Comparison of ENCODE assay signal across 12 cellular contexts in genomic region chr10:191703-192518, GRCh38. TPM values are rescaled to one million over a fixed set of nuclear protein-coding genes. Genes with fewer than 3 reads are reported as not detected.
DNase-seq lines count a peak whose midpoint lies in the region; ATAC-seq and TF ChIP-seq lines count a peak whose summit lies in the region.
"Had no signal": no experiment of that assay in that cellular context is flagged by ENCODE, and none has a peak within 500 bp of the region (broad histone marks: within the 10 kb centered on the region; RNA-seq: fewer than 3 reads in every experiment).

No MANE protein-coding gene starts in this region.

- intact Hi-C loops in body of pancreas (cut with DNase I) (no loop called here), left lung (cut with DNase I) (no loop called here)

- peak; percentile 78 for ATAC-seq in body of pancreas
- ATAC-seq in left lung, result peak; percentile 59
- no peak for ATAC-seq in HG03571 (IDR thresholded peaks at IDR 0.05; ENCODE audit: unreplicated experiment)
- ATAC-seq in GM21717 (IDR thresholded peaks at IDR 0.05; ENCODE audit: unreplicated experiment), result no peak

- 31 to 33% methylated on average over 9 of the region's 9 CpGs for WGBS in body of pancreas, 2 donors

- TF ChIP-seq CTCF in body of pancreas (IDR thresholded peaks at IDR 0.05) (no peak), left lung (IDR thresholded peaks at IDR 0.05) (no peak)

- H3K9me3 ChIP-seq in body of pancreas (no peaks in the 10 kb centered on the region), left lung (no peaks in the 10 kb centered on the region)
- H3K9me3 ChIP-seq: thoracic aorta had no signal

- TF ChIP-seq POLR2A in body of pancreas (IDR thresholded peaks at IDR 0.05), result no peak

- no peaks in the 10 kb centered on the region for H3K27me3 ChIP-seq in body of pancreas
- no peaks in the 10 kb centered on the region for H3K27me3 ChIP-seq in left lung

- H3K36me3 ChIP-seq in body of pancreas (replicated peaks in 1 of 2; ENCODE audit: insufficient read depth in 1 of 2, low read depth in 2 of 2) (no peaks in the 10 kb centered on the region), left lung (no peaks in the 10 kb centered on the region)
- H3K36me3 ChIP-seq: thoracic aorta had no signal

- H3K4me1 ChIP-seq in body of pancreas (peaks cover 10% of the 10 kb centered on the region), left lung (peaks cover 0 to 14% of the 10 kb centered on the region in 2 donors)

- H3K4me3 ChIP-seq in body of pancreas (no peak overlapping the region), left lung (no peak overlapping the region)
- H3K4me3 ChIP-seq: thoracic aorta had no signal

- H3K27ac ChIP-seq in body of pancreas, result no peak overlapping the region
- H3K27ac ChIP-seq in left lung, result no peak overlapping the region
- H3K27ac ChIP-seq: thoracic aorta had no signal

- peak; percentile 60 for DNase-seq in EH (ENCODE audit: low read depth)
- peak; percentile 58 for DNase-seq in LHCN-M2 (ENCODE audit: low read depth)
- peak; percentile 16 to 42 (median 22) for DNase-seq in body of pancreas
- DNase-seq in left lung, result no peak
- no peak for DNase-seq in NCI-H1417 (lab: John Stamatoyannopoulos, UW)
- no peak for DNase-seq in Kasumi-1 (lab: John Stamatoyannopoulos, UW)
- DNase-seq: CD4-positive, alpha-beta memory T cell; NCI-H1092 treated with DMSO at 0.1 percent for 48 hours; NCI-H82 had no signal

RNA-seq across cellular contexts. Expression of gene ZMYND11, which starts 56.7 kb away (rescaled TPM):
- 59.8 and 64.1 TPM in 2 replicates for total RNA-seq in LHCN-M2 (2014; rRNA removed)
- 30.5 TPM for polyA plus RNA-seq in LHCN-M2 (2012)
- 10 to 100 TPM; 37.6 to 43.8 TPM for total RNA-seq in body of pancreas
- total RNA-seq in left lung, result 10 to 100 TPM; 58.9 to 60.5 TPM

Comparison
In these comparisons a context has a peak if more than half of its experiments do, and no peak if none do; other contexts are left out.
1. DNase-seq: peak in EH (single experiment), LHCN-M2 (single experiment) and body of pancreas (4 of 4); none in left lung (0 of 2), NCI-H1417 (0 of 3) and Kasumi-1 (0 of 2).
2. ATAC-seq: peak in body of pancreas (single experiment) and left lung (single experiment); none in HG03571 (single experiment) and GM21717 (single experiment).